8 cellular contexts compared by ENCODE assay signal in the genomic region with DNA sequence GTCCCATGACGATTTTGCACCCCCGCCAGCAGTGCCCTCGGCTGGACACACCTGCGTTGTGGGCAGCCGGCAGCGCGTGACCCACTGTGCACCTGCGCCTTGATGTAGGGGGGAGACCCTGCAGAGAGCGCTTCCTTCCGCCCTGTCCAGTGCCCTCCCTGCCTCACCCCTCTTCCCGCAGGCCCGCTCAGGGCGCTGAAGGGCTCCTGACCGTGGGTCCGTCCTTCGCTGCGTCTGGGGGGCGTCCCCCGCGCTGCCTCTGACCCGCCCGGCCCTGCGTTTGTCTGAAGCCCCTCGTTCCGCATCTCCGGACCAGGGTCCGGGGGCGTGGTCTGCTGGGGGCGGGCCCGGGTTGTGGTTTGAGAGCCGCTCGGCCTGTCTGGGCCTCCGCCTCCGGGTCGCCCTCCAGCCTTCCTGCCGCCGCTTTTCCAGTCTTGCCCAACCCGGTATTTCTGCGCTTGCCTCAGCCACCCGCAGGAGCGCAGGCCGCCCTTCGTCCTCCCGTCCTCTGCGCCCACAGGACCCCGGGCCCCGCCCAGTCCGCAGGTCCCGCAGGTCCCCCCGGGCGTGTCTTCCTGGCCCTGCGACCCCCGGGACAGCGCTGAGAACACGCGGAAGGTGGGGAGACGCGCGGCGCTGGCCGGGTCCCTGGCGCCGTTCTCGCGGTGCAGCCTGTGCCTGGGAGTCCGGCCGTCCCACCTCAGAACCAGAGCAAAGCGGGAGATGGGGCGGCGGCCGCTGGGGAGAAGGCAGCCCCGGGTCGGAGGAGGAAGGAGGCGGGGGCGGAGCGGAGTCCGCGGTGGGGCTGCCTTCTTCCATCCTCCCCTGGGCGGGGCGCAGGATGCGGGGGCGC. TPM values are rescaled to one million over a fixed set of nuclear protein-coding genes. Genes with fewer than 3 reads are reported as not detected.
DNase-seq lines count a peak whose midpoint lies in the region; ATAC-seq and TF ChIP-seq lines count a peak whose summit lies in the region.

No MANE protein-coding gene starts in this region.

- peaks cover 28% of the 10 kb centered on the region for H3K27me3 Mint-ChIP-seq in progenitor cell of endocrine pancreas

- no peak overlapping the region for H3K27ac Mint-ChIP-seq in progenitor cell of endocrine pancreas

- DNase-seq in AG08395 (ENCODE audit: low spot score) (peak; percentile 70), HPDE6-E6E7 (ENCODE audit: extremely low spot score) (peak; percentile 60), fibroblast of pulmonary artery (ENCODE audit: low read depth) (peak; percentile 46), progenitor cell of endocrine pancreas (ENCODE audit: low spot score, unreplicated experiment) (no peak), NCI-H2171 (lab: John Stamatoyannopoulos, UW) (no peak), hepatic stellate cell (ENCODE audit: low spot score) (no peak)
- peak; percentile 63 for DNase-seq in activated T-cell treated with anti-CD3 and anti-CD28 coated beads, Interleukin-2, amount 50 U/mL, for 1 hour

- no peaks in the 10 kb centered on the region for H3K4me1 Mint-ChIP-seq in progenitor cell of endocrine pancreas (ENCODE audit: low read depth)

- TF ChIP-seq CTCF in fibroblast of pulmonary artery (IDR thresholded peaks at IDR 0.05; ENCODE audit: low read length, missing control alignments) (no peak), progenitor cell of endocrine pancreas (IDR thresholded peaks at IDR 0.05; ENCODE audit: unreplicated experiment) (no peak)

- H3K36me3 Mint-ChIP-seq in progenitor cell of endocrine pancreas (ENCODE audit: insufficient read depth) = peaks cover 6% of the 10 kb centered on the region

- peak overlapping the region; percentile 46 for H3K4me3 ChIP-seq in fibroblast of pulmonary artery (replicated peaks; ENCODE audit: low read depth, low read length)

- no peaks in the 10 kb centered on the region for H3K9me3 Mint-ChIP-seq in progenitor cell of endocrine pancreas (ENCODE audit: low read depth)

- H3K4me3 Mint-ChIP-seq in progenitor cell of endocrine pancreas (ENCODE audit: low read depth) = peak overlapping the region; percentile 16

- ATAC-seq in GM19372 (IDR thresholded peaks at IDR 0.05; ENCODE audit: low read depth, unreplicated experiment) = peak; percentile 56

RNA-seq across cellular contexts. Expression of gene IL17C, which starts 4.0 kb away (rescaled TPM):
- 0.29 TPM in 2 replicates for total RNA-seq in progenitor cell of endocrine pancreas

RNA-seq across cellular contexts. Expression of gene CYBA, which starts 16.5 kb away (rescaled TPM):
- total RNA-seq in progenitor cell of endocrine pancreas = 111 and 112 TPM in 2 replicates

RNA-seq across cellular contexts. Expression of gene MVD, which starts 28.5 kb away (rescaled TPM):
- 78.1 and 78.5 TPM in 2 replicates for total RNA-seq in progenitor cell of endocrine pancreas

RNA-seq across cellular contexts. Expression of gene SNAI3, which starts 51.9 kb away (rescaled TPM):
- total RNA-seq in progenitor cell of endocrine pancreas = 1.2 and 1.9 TPM in 2 replicates

Comparison
In these comparisons a context has a peak if more than half of its experiments do, and no peak if none do; other contexts are left out.
1. DNase-seq: peak in AG08395 (single experiment), HPDE6-E6E7 (single experiment), activated T-cell treated with anti-CD3 and anti-CD28 coated beads, Interleukin-2, amount 50 U/mL, for 1 hour (single experiment) and fibroblast of pulmonary artery (single experiment); none in progenitor cell of endocrine pancreas (single experiment), NCI-H2171 (single experiment) and hepatic stellate cell (single experiment).